Comparison of ENCODE assay signal across 1 cellular context in genomic region chr3:136752327-136753111, GRCh38.
A peak's percentile ranks its signal among the peaks of the same experiment; 100 is the strongest.
TF ChIP-seq lines count a peak whose summit lies in the region.

Gene STAG1, minus strand, starts transcription at chr3:136752378. Its CDS starts 121,480 bp downstream, at chr3:136630898.

TF ChIP-seq in K562, 482 proteins besides CTCF, POLR2A, EP300 and RAD21 (continued from another document and continues in another):
- no peak for TF ChIP-seq ZNF79 (CRISPR knock-in tag; IDR thresholded peaks at IDR 0.05; ENCODE audit: low read depth)
- TF ChIP-seq E4F1 (CRISPR knock-in tag; IDR thresholded peaks at IDR 0.05; ENCODE audit: borderline replicate concordance), result no peak
- TF ChIP-seq ETV1 (tag; conservative IDR thresholded peaks at IDR 0.05; ENCODE audit: low read depth), result peak; percentile 25; the same call in 1 of the 2 replicates
- TF ChIP-seq ILK (tag; IDR thresholded peaks at IDR 0.05; ENCODE audit: borderline replicate concordance, low read depth), result no peak
- TF ChIP-seq, protein P1, sequence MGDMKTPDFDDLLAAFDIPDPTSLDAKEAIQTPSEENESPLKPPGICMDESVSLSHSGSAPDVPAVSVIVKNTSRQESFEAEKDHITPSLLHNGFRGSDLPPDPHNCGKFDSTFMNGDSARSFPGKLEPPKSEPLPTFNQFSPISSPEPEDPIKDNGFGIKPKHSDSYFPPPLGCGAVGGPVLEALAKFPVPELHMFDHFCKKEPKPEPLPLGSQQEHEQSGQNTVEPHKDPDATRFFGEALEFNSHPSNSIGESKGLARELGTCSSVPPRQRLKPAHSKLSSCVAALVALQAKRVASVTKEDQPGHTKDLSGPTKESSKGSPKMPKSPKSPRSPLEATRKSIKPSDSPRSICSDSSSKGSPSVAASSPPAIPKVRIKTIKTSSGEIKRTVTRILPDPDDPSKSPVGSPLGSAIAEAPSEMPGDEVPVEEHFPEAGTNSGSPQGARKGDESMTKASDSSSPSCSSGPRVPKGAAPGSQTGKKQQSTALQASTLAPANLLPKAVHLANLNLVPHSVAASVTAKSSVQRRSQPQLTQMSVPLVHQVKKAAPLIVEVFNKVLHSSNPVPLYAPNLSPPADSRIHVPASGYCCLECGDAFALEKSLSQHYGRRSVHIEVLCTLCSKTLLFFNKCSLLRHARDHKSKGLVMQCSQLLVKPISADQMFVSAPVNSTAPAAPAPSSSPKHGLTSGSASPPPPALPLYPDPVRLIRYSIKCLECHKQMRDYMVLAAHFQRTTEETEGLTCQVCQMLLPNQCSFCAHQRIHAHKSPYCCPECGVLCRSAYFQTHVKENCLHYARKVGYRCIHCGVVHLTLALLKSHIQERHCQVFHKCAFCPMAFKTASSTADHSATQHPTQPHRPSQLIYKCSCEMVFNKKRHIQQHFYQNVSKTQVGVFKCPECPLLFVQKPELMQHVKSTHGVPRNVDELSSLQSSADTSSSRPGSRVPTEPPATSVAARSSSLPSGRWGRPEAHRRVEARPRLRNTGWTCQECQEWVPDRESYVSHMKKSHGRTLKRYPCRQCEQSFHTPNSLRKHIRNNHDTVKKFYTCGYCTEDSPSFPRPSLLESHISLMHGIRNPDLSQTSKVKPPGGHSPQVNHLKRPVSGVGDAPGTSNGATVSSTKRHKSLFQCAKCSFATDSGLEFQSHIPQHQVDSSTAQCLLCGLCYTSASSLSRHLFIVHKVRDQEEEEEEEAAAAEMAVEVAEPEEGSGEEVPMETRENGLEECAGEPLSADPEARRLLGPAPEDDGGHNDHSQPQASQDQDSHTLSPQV (IDR thresholded peaks at IDR 0.05), result no peak
- TF ChIP-seq SMAD4 (CRISPR knock-in tag; conservative IDR thresholded peaks at IDR 0.05), result no peak
- TF ChIP-seq, protein P2, sequence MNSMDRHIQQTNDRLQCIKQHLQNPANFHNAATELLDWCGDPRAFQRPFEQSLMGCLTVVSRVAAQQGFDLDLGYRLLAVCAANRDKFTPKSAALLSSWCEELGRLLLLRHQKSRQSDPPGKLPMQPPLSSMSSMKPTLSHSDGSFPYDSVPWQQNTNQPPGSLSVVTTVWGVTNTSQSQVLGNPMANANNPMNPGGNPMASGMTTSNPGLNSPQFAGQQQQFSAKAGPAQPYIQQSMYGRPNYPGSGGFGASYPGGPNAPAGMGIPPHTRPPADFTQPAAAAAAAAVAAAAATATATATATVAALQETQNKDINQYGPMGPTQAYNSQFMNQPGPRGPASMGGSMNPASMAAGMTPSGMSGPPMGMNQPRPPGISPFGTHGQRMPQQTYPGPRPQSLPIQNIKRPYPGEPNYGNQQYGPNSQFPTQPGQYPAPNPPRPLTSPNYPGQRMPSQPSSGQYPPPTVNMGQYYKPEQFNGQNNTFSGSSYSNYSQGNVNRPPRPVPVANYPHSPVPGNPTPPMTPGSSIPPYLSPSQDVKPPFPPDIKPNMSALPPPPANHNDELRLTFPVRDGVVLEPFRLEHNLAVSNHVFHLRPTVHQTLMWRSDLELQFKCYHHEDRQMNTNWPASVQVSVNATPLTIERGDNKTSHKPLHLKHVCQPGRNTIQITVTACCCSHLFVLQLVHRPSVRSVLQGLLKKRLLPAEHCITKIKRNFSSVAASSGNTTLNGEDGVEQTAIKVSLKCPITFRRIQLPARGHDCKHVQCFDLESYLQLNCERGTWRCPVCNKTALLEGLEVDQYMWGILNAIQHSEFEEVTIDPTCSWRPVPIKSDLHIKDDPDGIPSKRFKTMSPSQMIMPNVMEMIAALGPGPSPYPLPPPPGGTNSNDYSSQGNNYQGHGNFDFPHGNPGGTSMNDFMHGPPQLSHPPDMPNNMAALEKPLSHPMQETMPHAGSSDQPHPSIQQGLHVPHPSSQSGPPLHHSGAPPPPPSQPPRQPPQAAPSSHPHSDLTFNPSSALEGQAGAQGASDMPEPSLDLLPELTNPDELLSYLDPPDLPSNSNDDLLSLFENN (IDR thresholded peaks at IDR 0.05; ENCODE audit: low read depth in 2 of 2, low read length in 2 of 2), result peak in 1 of 2 experiments; percentile 21; a peak in 1 of 4 replicates
- TF ChIP-seq ETS1 (conservative IDR thresholded peaks at IDR 0.05; ENCODE audit: control insufficient read depth, low read depth, low read length), result peak; percentile 34; the same call in 1 of the 2 replicates
- TF ChIP-seq CAMTA2 (CRISPR knock-in tag; conservative IDR thresholded peaks at IDR 0.05), result no peak
- TF ChIP-seq, protein P3, sequence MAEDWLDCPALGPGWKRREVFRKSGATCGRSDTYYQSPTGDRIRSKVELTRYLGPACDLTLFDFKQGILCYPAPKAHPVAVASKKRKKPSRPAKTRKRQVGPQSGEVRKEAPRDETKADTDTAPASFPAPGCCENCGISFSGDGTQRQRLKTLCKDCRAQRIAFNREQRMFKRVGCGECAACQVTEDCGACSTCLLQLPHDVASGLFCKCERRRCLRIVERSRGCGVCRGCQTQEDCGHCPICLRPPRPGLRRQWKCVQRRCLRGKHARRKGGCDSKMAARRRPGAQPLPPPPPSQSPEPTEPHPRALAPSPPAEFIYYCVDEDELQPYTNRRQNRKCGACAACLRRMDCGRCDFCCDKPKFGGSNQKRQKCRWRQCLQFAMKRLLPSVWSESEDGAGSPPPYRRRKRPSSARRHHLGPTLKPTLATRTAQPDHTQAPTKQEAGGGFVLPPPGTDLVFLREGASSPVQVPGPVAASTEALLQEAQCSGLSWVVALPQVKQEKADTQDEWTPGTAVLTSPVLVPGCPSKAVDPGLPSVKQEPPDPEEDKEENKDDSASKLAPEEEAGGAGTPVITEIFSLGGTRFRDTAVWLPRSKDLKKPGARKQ (CRISPR knock-in tag; IDR thresholded peaks at IDR 0.05), result no peak
- TF ChIP-seq ZFX (CRISPR knock-in tag; IDR thresholded peaks at IDR 0.05), result peak; percentile 93
- TF ChIP-seq GABPB2 (CRISPR knock-in tag; conservative IDR thresholded peaks at IDR 0.05), result no peak
- TF ChIP-seq SP1 (CRISPR knock-in tag; IDR thresholded peaks at IDR 0.05), result peak; percentile 83
- no peak for TF ChIP-seq ZBTB1 (CRISPR knock-in tag; IDR thresholded peaks at IDR 0.05; ENCODE audit: borderline replicate concordance, low read depth)
- TF ChIP-seq SAFB (IDR thresholded peaks at IDR 0.05; ENCODE audit: borderline replicate concordance, low read depth, low read length), result peak; percentile 78
- TF ChIP-seq RB1 (IDR thresholded peaks at IDR 0.05; ENCODE audit: low read depth), result peak; percentile 94
- no peak for TF ChIP-seq ARID3B (CRISPR knock-in tag; IDR thresholded peaks at IDR 0.05; ENCODE audit: borderline replicate concordance)
- no peak for TF ChIP-seq ZBTB26 (CRISPR knock-in tag; IDR thresholded peaks at IDR 0.05)
- no peak for TF ChIP-seq CREBBP (IDR thresholded peaks at IDR 0.05; ENCODE audit: low read depth, low read length)
- no peak for TF ChIP-seq ZBED1 (IDR thresholded peaks at IDR 0.05)
- 0 out of 2 replicates have a peak, but pooled peaks have one; percentile 35 for TF ChIP-seq GTF2F1 (IDR thresholded peaks at IDR 0.05; ENCODE audit: low read depth, low read length)
- peak; percentile 87 for TF ChIP-seq E2F8 (IDR thresholded peaks at IDR 0.05; ENCODE audit: low read depth, partially characterized antibody)
- TF ChIP-seq ARID4B (CRISPR knock-in tag; IDR thresholded peaks at IDR 0.05), result peak; percentile 60; the same call in 1 of the 2 replicates
- no peak for TF ChIP-seq ZBTB7A (IDR thresholded peaks at IDR 0.05; ENCODE audit: borderline replicate concordance, control insufficient read depth, low read depth, low read length)
- TF ChIP-seq TAF7 (tag; IDR thresholded peaks at IDR 0.05), result peak; percentile 73
- TF ChIP-seq SPI1 (IDR thresholded peaks at IDR 0.05; ENCODE audit: borderline replicate concordance, low read depth, low read length), result no peak
